In the genomic region with DNA sequence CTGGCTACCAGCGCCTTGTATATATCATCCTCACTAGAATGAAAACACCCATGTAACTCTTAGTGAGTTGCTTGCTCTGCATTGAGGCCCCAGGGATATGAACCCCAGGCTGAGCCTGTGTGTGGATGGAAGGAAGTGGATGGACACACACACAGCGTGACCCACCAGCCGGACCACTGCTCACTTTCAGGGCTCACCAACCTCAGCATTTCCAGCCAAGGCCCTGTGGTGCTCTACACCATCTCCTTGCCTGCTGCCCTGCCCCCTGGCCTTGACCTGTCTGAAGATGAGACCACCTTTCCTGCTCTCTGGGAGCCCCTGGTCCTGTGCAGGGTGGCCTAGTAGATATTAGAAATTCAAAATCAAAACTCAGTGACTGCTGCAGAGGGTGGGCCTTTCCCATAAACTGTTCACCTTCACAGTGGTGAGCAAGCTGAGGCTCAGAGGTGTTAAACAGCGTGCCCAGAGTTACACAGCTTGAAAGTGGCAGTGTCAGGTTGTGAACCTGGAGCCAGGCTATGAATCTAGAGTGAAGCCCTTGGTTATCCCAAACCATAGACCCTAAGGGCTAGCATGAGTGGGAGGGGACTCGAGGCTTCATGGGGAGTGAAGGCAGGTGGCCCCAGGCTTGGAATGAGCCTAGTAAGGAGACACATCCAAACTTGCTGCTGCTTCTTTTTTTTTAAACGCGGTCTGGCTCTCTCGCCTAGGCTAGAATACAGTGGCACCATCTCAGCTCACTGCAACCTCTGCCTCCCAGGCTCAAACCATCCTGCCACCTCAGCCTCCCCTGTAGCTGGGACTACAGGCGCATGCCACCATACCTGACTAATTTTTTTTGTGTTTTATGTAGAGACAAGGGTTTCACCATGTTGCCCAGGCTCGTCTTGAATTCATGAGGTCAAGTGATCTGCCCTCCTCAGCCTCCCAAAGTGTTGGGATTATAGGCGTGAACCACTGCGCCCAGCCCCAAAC, we compare ENCODE assay signal across 18 cellular contexts. TPM values are rescaled to one million over a fixed set of nuclear protein-coding genes. Genes with fewer than 3 reads are reported as not detected.
DNase-seq lines count a peak whose midpoint lies in the region; ATAC-seq and TF ChIP-seq lines count a peak whose summit lies in the region.
"Had no signal": no experiment of that assay in that cellular context is flagged by ENCODE, and none has a peak within 500 bp of the region (broad histone marks: within the 10 kb centered on the region; RNA-seq: fewer than 3 reads in every experiment).

No MANE protein-coding gene starts in this region.

- H3K4me3 Mint-ChIP-seq in brain (no peak overlapping the region), nephron progenitor cell (no peak overlapping the region), immature natural killer cell (no peak overlapping the region)
- H3K4me3 Mint-ChIP-seq: activated T-helper 17 cell treated with anti-CD3 and anti-CD28 coated beads, Interleukin-2, amount 50 U/mL, for 72 hours; effector memory CD8-positive, alpha-beta T cell; naive B cell had no signal

- TF ChIP-seq POLR2A in thyroid gland (IDR thresholded peaks at IDR 0.05) (no peak), esophagus squamous epithelium (IDR thresholded peaks at IDR 0.05) (no peak)

- intact Hi-C loops in heart right ventricle (cut with DNase I) (loop anchor here in 3 of 10 donors (5.0 kb wide), 3 partner anchors 34 to 39 kb away; no protein-coding TSS in a partner anchor), cardiac septum (cut with DNase I) (loop anchor here (5.0 kb wide), 1 partner anchor 41 kb away; the partner anchor contains the start of gene MAN1C1), thyroid gland (cut with DNase I) (no loop called here), esophagus squamous epithelium (cut with DNase I) (no loop called here)

- H3K27me3 Mint-ChIP-seq in brain: peaks cover 6% of the 10 kb centered on the region
- peaks cover 28% of the 10 kb centered on the region for H3K27me3 Mint-ChIP-seq in nephron progenitor cell (ENCODE audit: low read depth, poor library complexity)
- peaks cover 0 to 5% (median 3%) of the 10 kb centered on the region in 3 donors for H3K27me3 Mint-ChIP-seq in immature natural killer cell (ENCODE audit: low read depth in 3 of 3)
- H3K27me3 Mint-ChIP-seq: activated T-helper 17 cell treated with anti-CD3 and anti-CD28 coated beads, Interleukin-2, amount 50 U/mL, for 72 hours; effector memory CD8-positive, alpha-beta T cell had no signal

- H3K9me3 Mint-ChIP-seq in brain (peaks cover 0 to 3% (median 0%) of the 10 kb centered on the region in 5 experiments), nephron progenitor cell (no peaks in the 10 kb centered on the region), immature natural killer cell (peaks cover 0 to 2% (median 0%) of the 10 kb centered on the region in 6 donors)
- H3K9me3 Mint-ChIP-seq: activated T-helper 17 cell treated with anti-CD3 and anti-CD28 coated beads, Interleukin-2, amount 50 U/mL, for 72 hours; effector memory CD8-positive, alpha-beta T cell; naive B cell had no signal

- H3K4me1 ChIP-seq in heart right ventricle (peaks cover 9 to 83% (median 41%) of the 10 kb centered on the region in 9 donors), thyroid gland (peaks cover 4 to 33% of the 10 kb centered on the region in 2 donors), esophagus squamous epithelium (peaks cover 5 to 50% (median 23%) of the 10 kb centered on the region in 3 donors)
- H3K4me1 ChIP-seq: Caco-2 had no signal

- H3K27ac ChIP-seq in heart right ventricle: peak overlapping the region in 8 of 10 donors; percentile 44 to 82 (median 68)
- H3K27ac ChIP-seq in thyroid gland: peak overlapping the region; percentile 21 to 69 (median 63)
- peak overlapping the region in 1 of 4 donors; percentile 35 for H3K27ac ChIP-seq in esophagus squamous epithelium

- H3K9me3 ChIP-seq in heart right ventricle: no peaks in the 10 kb centered on the region
- no peaks in the 10 kb centered on the region for H3K9me3 ChIP-seq in thyroid gland
- no peaks in the 10 kb centered on the region for H3K9me3 ChIP-seq in esophagus squamous epithelium
- H3K9me3 ChIP-seq: Caco-2, lower lobe of right lung, tibial artery had no signal

- H3K4me3 ChIP-seq in heart right ventricle (no peak overlapping the region), thyroid gland (replicated peaks in 1 of 3) (no peak overlapping the region), esophagus squamous epithelium (no peak overlapping the region)
- H3K4me3 ChIP-seq: lower lobe of right lung, tibial artery had no signal

- no peak for TF ChIP-seq CTCF in heart right ventricle (IDR thresholded peaks at IDR 0.05)
- no peak for TF ChIP-seq CTCF in brain (conservative IDR thresholded peaks at IDR 0.05)
- no peak for TF ChIP-seq CTCF in nephron progenitor cell (IDR thresholded peaks at IDR 0.05)
- no peak for TF ChIP-seq CTCF in thyroid gland (IDR thresholded peaks at IDR 0.05)
- TF ChIP-seq CTCF in esophagus squamous epithelium (IDR thresholded peaks at IDR 0.05): no peak

- ATAC-seq in heart right ventricle: peak in 3 of 8 donors; percentile 2 to 23 (median 2)
- ATAC-seq: activated T-helper 17 cell treated with anti-CD3 and anti-CD28 coated beads, Interleukin-2, amount 50 U/mL, for 72 hours; effector memory CD8-positive, alpha-beta T cell had no signal

- no peaks in the 10 kb centered on the region for H3K27me3 ChIP-seq in heart right ventricle
- H3K27me3 ChIP-seq in thyroid gland: no peaks in the 10 kb centered on the region
- no peaks in the 10 kb centered on the region for H3K27me3 ChIP-seq in esophagus squamous epithelium
- H3K27me3 ChIP-seq: tibial artery had no signal

- H3K4me1 Mint-ChIP-seq in brain: peaks cover 52% of the 10 kb centered on the region
- H3K4me1 Mint-ChIP-seq in nephron progenitor cell: peaks cover 78% of the 10 kb centered on the region
- H3K4me1 Mint-ChIP-seq in immature natural killer cell: no peaks in the 10 kb centered on the region

- WGBS in heart right ventricle, 2 donors: 88 to 94% methylated on average over 12 of the region's 12 CpGs
- WGBS in thyroid gland, 2 donors: 90 to 99% methylated on average over 10 to 12 of the region's 12 CpGs
- WGBS in esophagus squamous epithelium, 2 donors: 76 to 78% methylated on average over 9 to 10 of the region's 12 CpGs

- H3K36me3 Mint-ChIP-seq in brain: no peaks in the 10 kb centered on the region
- H3K36me3 Mint-ChIP-seq in nephron progenitor cell (ENCODE audit: low read depth): no peaks in the 10 kb centered on the region
- no peaks in the 10 kb centered on the region for H3K36me3 Mint-ChIP-seq in immature natural killer cell
- H3K36me3 Mint-ChIP-seq: naive B cell had no signal

- peaks cover 0 to 3% (median 0%) of the 10 kb centered on the region in 9 donors for H3K36me3 ChIP-seq in heart right ventricle
- no peaks in the 10 kb centered on the region for H3K36me3 ChIP-seq in thyroid gland
- H3K36me3 ChIP-seq in esophagus squamous epithelium: no peaks in the 10 kb centered on the region
- H3K36me3 ChIP-seq: lower lobe of right lung, tibial artery had no signal

- H3K27ac Mint-ChIP-seq in brain (peak overlapping the region in 3 of 5 experiments; percentile 15 to 30 (median 29)), nephron progenitor cell (peak overlapping the region; percentile 88), immature natural killer cell (peak overlapping the region in 1 of 6 donors; percentile 46)
- H3K27ac Mint-ChIP-seq: activated T-helper 17 cell treated with anti-CD3 and anti-CD28 coated beads, Interleukin-2, amount 50 U/mL, for 72 hours; effector memory CD8-positive, alpha-beta T cell had no signal

- DNase-seq in heart right ventricle (no peak), cardiac septum (ENCODE audit: low spot score) (no peak), nephron progenitor cell (no peak), thyroid gland (no peak), esophagus squamous epithelium (lab: John Stamatoyannopoulos, UW) (no peak), immature natural killer cell (no peak)
- DNase-seq in activated effector memory CD4-positive, alpha-beta T cell treated with anti-CD3 and anti-CD28 coated beads, Interleukin-2, amount 50 U/mL, for 16 hours: no peak
- DNase-seq: Caco-2; effector memory CD8-positive, alpha-beta T cell; IMR-90; lower lobe of right lung; naive B cell; NCI-H1436; NCI-H526 treated with DMSO at 0.1 percent for 48 hours; SHP77 treated with DMSO at 0.1 percent for 48 hours had no signal

RNA-seq across cellular contexts. Expression of gene MAN1C1, which starts 41.5 kb away (rescaled TPM):
- total RNA-seq in heart right ventricle: 10 to 100 TPM in 9 of 10 donors, 1 to 10 TPM in 1; 9.7 to 23.4 (median 14.2) TPM
- 10 to 100 TPM; 10.1 to 11.3 TPM for polyA plus RNA-seq in heart right ventricle
- total RNA-seq in cardiac septum: 16.7 TPM
- polyA plus RNA-seq in brain (ENCODE audit: insufficient read depth, low read depth, low replicate concordance): 56.4 TPM
- total RNA-seq in thyroid gland: 10 to 100 TPM; 28.1 to 60.4 (median 32.7) TPM
- 1 to 10 TPM in 3 of 4 donors, under 1 TPM in 1; 0.91 to 7.4 (median 3.8) TPM for total RNA-seq in esophagus squamous epithelium
- polyA plus RNA-seq in immature natural killer cell: 1 to 10 TPM in 2 of 3 donors, under 1 TPM in 1; 0.48 to 2.8 (median 1.2) TPM
